ENCODE assay signal across 14 cellular contexts in genomic region chr7:55212176-55212575, GRCh38.
"Had no signal": no experiment of that assay in that cellular context is flagged by ENCODE, and none has a peak within 500 bp of the region (broad histone marks: within the 10 kb centered on the region; RNA-seq: fewer than 3 reads in every experiment).

No MANE protein-coding gene starts in this region.

- H3K4me2 ChIP-seq: hepatocyte had no signal

- H3K79me2 ChIP-seq: hepatocyte had no signal

- H3K9me3 ChIP-seq: sigmoid colon had no signal

- FAIRE-seq: colon, endometrium had no signal

- H3K4me1 Mint-ChIP-seq: activated CD4-positive, alpha-beta T cell treated with anti-CD3 and anti-CD28 coated beads, Interleukin-2, amount 10 ng/mL, durations not matched to agents 7 days and 5 days had no signal

- H3K27me3 ChIP-seq: hepatocyte, sigmoid colon had no signal

- H3K36me3 Mint-ChIP-seq: activated naive CD8-positive, alpha-beta T cell had no signal

- H3K27ac Mint-ChIP-seq: activated CD4-positive, alpha-beta T cell treated with anti-CD3 and anti-CD28 coated beads, Interleukin-2, amount 10 ng/mL, durations not matched to agents 7 days and 5 days; activated naive CD8-positive, alpha-beta T cell; T-helper 2 cell treated with Interferon-gamma antibody and Interleukin-4, amounts not matched to agents 5 μg/mL and 100 μg/mL, for 36 hours had no signal

- H3K4me3 Mint-ChIP-seq: activated CD4-positive, alpha-beta T cell treated with anti-CD3 and anti-CD28 coated beads, Interleukin-2, amount 10 ng/mL, durations not matched to agents 7 days and 5 days; activated naive CD8-positive, alpha-beta T cell; T-helper 2 cell treated with Interferon-gamma antibody and Interleukin-4, amounts not matched to agents 5 μg/mL and 100 μg/mL, for 36 hours had no signal

- H3K27ac ChIP-seq: hepatocyte, sigmoid colon had no signal

- DNase-seq: activated CD4-positive, alpha-beta T cell treated with anti-CD3 and anti-CD28 coated beads, Interleukin-2, amount 10 ng/mL, durations not matched to agents 7 days and 5 days; activated CD8-positive, alpha-beta memory T cell treated with anti-CD3 and anti-CD28 coated beads for 24 hours; activated gamma-delta T cell treated with Interleukin-2 at 50 U/mL for 16 hours; amniotic stem cell; caudate nucleus; midbrain; sigmoid colon; stimulated activated CD4-positive, alpha-beta T cell treated with anti-CD3 and anti-CD28 coated beads, Interleukin-1b, Interleukin-23, amount 100 ng/mL, for 48 hours; SW 1271 had no signal

- H3K9me3 Mint-ChIP-seq: activated CD4-positive, alpha-beta T cell treated with anti-CD3 and anti-CD28 coated beads, Interleukin-2, amount 10 ng/mL, durations not matched to agents 7 days and 5 days; T-helper 2 cell treated with Interferon-gamma antibody and Interleukin-4, amounts not matched to agents 5 μg/mL and 100 μg/mL, for 36 hours had no signal

- H2AFZ ChIP-seq: hepatocyte had no signal

- H3K4me3 ChIP-seq: hepatocyte, sigmoid colon had no signal
